Comparison of ENCODE assay signal across 34 cellular contexts in the genomic region with DNA sequence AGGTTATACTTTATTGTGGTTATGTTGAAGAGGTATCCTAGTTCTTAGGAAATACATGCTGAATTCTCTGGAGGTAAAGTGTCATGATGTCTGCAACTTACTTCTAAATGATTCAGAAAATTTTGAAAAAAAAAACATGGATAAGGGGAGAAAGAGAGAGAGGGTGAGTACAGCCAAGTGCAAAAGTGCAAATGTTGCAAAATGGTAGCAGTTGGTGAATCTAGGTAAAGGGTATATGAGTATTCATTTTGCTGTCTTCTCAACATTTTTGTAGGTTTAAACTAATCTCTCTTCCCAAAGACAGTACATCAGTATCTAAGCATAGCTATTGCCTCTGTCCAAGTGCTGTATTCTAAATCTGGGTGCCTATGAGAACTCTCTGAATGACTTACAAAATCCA.
"Had no signal": no experiment of that assay in that cellular context is flagged by ENCODE, and none has a peak within 500 bp of the region (broad histone marks: within the 10 kb centered on the region; RNA-seq: fewer than 3 reads in every experiment).

No MANE protein-coding gene starts in this region.

- H3K4me3 ChIP-seq: adrenal gland, ascending aorta, body of pancreas, breast epithelium, cardiac muscle cell had no signal

- H3K27me3 ChIP-seq: adrenal gland, ascending aorta, body of pancreas, brain microvascular endothelial cell, breast epithelium, cardiac muscle cell had no signal

- H3K4me1 ChIP-seq: adrenal gland, ascending aorta, breast epithelium had no signal

- H3K36me3 ChIP-seq: adrenal gland, ascending aorta, brain microvascular endothelial cell, breast epithelium, cardiac muscle cell had no signal

- H3K27ac ChIP-seq: adrenal gland, ascending aorta, body of pancreas, brain microvascular endothelial cell, breast epithelium, cardiac muscle cell had no signal

- FAIRE-seq: astrocyte, bronchial epithelial cell had no signal

- ATAC-seq: activated naive CD4-positive, alpha-beta T cell treated with anti-CD3 and anti-CD28 coated beads, Interleukin-2, amount 50 U/mL, for 72 hours; activated naive CD8-positive, alpha-beta T cell treated with anti-CD3 and anti-CD28 coated beads, Interleukin-2, amount 50 U/mL, for 24 hours; activated T-cell treated with anti-CD3 and anti-CD28 coated beads, Interleukin-2, amount 50 U/mL, for 4 hours; activated T-cell treated with anti-CD3 and anti-CD28 coated beads, Interleukin-2, amount 50 U/mL, for 72 hours; activated T-helper 17 cell treated with anti-CD3 and anti-CD28 coated beads, Interleukin-2, amount 50 U/mL, for 72 hours; body of pancreas had no signal

- H3K9me3 ChIP-seq: adrenal gland, ascending aorta, body of pancreas, breast epithelium had no signal

- DNase-seq: activated effector memory CD4-positive, alpha-beta T cell treated with anti-CD3 and anti-CD28 coated beads, Interleukin-2, amount 50 U/mL, for 16 hours; activated effector memory CD4-positive, alpha-beta T cell treated with Interleukin-2 at 50 U/mL for 16 hours; activated gamma-delta T cell; activated gamma-delta T cell treated with Interleukin-2 at 50 U/mL for 16 hours; activated naive CD4-positive, alpha-beta T cell; activated naive CD4-positive, alpha-beta T cell treated with anti-CD3 and anti-CD28 coated beads for 36 hours; activated naive CD4-positive, alpha-beta T cell treated with anti-CD3 and anti-CD28 coated beads, Interleukin-2, amount 10 ng/mL, durations not matched to agents 7 days and 5 days; activated naive CD4-positive, alpha-beta T cell treated with anti-CD3 and anti-CD28 coated beads, Interleukin-2, amount 50 U/mL, for 16 hours; activated naive CD4-positive, alpha-beta T cell treated with Interleukin-2 at 50 U/mL for 16 hours; activated naive CD8-positive, alpha-beta T cell treated with anti-CD3 and anti-CD28 coated beads for 36 hours; activated naive CD8-positive, alpha-beta T cell treated with anti-CD3 and anti-CD28 coated beads, Interleukin-2, amount 10 ng/mL, durations not matched to agents 7 days and 5 days; activated naive CD8-positive, alpha-beta T cell treated with anti-CD3 and anti-CD28 coated beads, Interleukin-2, amount 50 U/mL, for 24 hours; activated T-cell treated with anti-CD3 and anti-CD28 coated beads, Interleukin-2, amount 50 U/mL, for 1 hour; activated T-cell treated with anti-CD3 and anti-CD28 coated beads, Interleukin-2, amount 50 U/mL, for 24 hours; activated T-cell treated with anti-CD3 and anti-CD28 coated beads, Interleukin-2, amount 50 U/mL, for 4 hours; activated T-cell treated with anti-CD3 and anti-CD28 coated beads, Interleukin-2, amount 50 U/mL, for 48 hours; activated T-cell treated with anti-CD3 and anti-CD28 coated beads, Interleukin-2, amount 50 U/mL, for 72 hours; adrenal gland; amniotic stem cell; amygdala; anterior cingulate cortex; aorta; body of pancreas; brain microvascular endothelial cell; caudate nucleus; central memory CD4-positive, alpha-beta T cell; cerebellar nuclear complex had no signal
